9 cellular contexts compared by ENCODE assay signal in genomic region chr12:96211989-96212388, GRCh38. TPM values are rescaled to one million over a fixed set of nuclear protein-coding genes. Genes with fewer than 3 reads are reported as not detected.
DNase-seq lines count a peak whose midpoint lies in the region; ATAC-seq and TF ChIP-seq lines count a peak whose summit lies in the region.
"Had no signal": no experiment of that assay in that cellular context is flagged by ENCODE, and none has a peak within 500 bp of the region (broad histone marks: within the 10 kb centered on the region; RNA-seq: fewer than 3 reads in every experiment).

No MANE protein-coding gene starts in this region.

- H3K9me3 ChIP-seq in esophagus squamous epithelium, result no peaks in the 10 kb centered on the region

- H3K27ac Mint-ChIP-seq in activated T-cell treated with anti-CD3 and anti-CD28 coated beads, Interleukin-2, amount 50 U/mL, for 24 hours, result peak overlapping the region; percentile 88
- peak overlapping the region; percentile 53 for H3K27ac Mint-ChIP-seq in T-helper 2 cell treated with Interferon-gamma antibody and Interleukin-4, amounts not matched to agents 5 μg/mL and 100 μg/mL, for 36 hours
- H3K27ac Mint-ChIP-seq in stimulated activated effector memory CD8-positive, alpha-beta T cell treated with anti-CD3 and anti-CD28 coated beads, Interleukin-12 subunit alpha, Interleukin-12 subunit beta, amount 100 ng/mL, for 72 hours, result peak overlapping the region; percentile 84

- WGBS in esophagus squamous epithelium, 2 donors, result 36 to 64% methylated on average over 3 of the region's 3 CpGs

- intact Hi-C loops in esophagus squamous epithelium (cut with DNase I), result loop anchor here (5.0 kb wide), 1 partner anchor 150 kb away; no protein-coding TSS in a partner anchor

- peaks cover 0 to 20% (median 0%) of the 10 kb centered on the region in 3 donors for H3K36me3 ChIP-seq in esophagus squamous epithelium

- no peak for ATAC-seq in stimulated activated effector memory CD8-positive, alpha-beta T cell treated with anti-CD3 and anti-CD28 coated beads, Interleukin-12 subunit alpha, Interleukin-12 subunit beta, amount 100 ng/mL, for 72 hours
- ATAC-seq in GM21390 (IDR thresholded peaks at IDR 0.05; ENCODE audit: unreplicated experiment), result no peak
- no peak for ATAC-seq in GM21825 (IDR thresholded peaks at IDR 0.05; ENCODE audit: unreplicated experiment)

- peaks cover 43% of the 10 kb centered on the region for H3K36me3 Mint-ChIP-seq in activated T-cell treated with anti-CD3 and anti-CD28 coated beads, Interleukin-2, amount 50 U/mL, for 24 hours (ENCODE audit: low read depth)
- H3K36me3 Mint-ChIP-seq in T-helper 2 cell treated with Interferon-gamma antibody and Interleukin-4, amounts not matched to agents 5 μg/mL and 100 μg/mL, for 36 hours (ENCODE audit: low read depth), result peaks cover 16% of the 10 kb centered on the region
- H3K36me3 Mint-ChIP-seq in stimulated activated effector memory CD8-positive, alpha-beta T cell treated with anti-CD3 and anti-CD28 coated beads, Interleukin-12 subunit alpha, Interleukin-12 subunit beta, amount 100 ng/mL, for 72 hours, result peaks cover 56% of the 10 kb centered on the region

- peak overlapping the region; percentile 58 for H3K4me3 Mint-ChIP-seq in activated T-cell treated with anti-CD3 and anti-CD28 coated beads, Interleukin-2, amount 50 U/mL, for 24 hours
- peak overlapping the region; percentile 78 for H3K4me3 Mint-ChIP-seq in T-helper 2 cell treated with Interferon-gamma antibody and Interleukin-4, amounts not matched to agents 5 μg/mL and 100 μg/mL, for 36 hours
- peak overlapping the region; percentile 36 for H3K4me3 Mint-ChIP-seq in stimulated activated effector memory CD8-positive, alpha-beta T cell treated with anti-CD3 and anti-CD28 coated beads, Interleukin-12 subunit alpha, Interleukin-12 subunit beta, amount 100 ng/mL, for 72 hours

- no peak for TF ChIP-seq CTCF in esophagus squamous epithelium (IDR thresholded peaks at IDR 0.05)

- H3K27me3 Mint-ChIP-seq in activated T-cell treated with anti-CD3 and anti-CD28 coated beads, Interleukin-2, amount 50 U/mL, for 24 hours, result no peaks in the 10 kb centered on the region
- H3K27me3 Mint-ChIP-seq in T-helper 2 cell treated with Interferon-gamma antibody and Interleukin-4, amounts not matched to agents 5 μg/mL and 100 μg/mL, for 36 hours (ENCODE audit: low read depth), result no peaks in the 10 kb centered on the region

- peak overlapping the region in 1 of 4 donors; percentile 13 for H3K4me3 ChIP-seq in esophagus squamous epithelium

- no peak for DNase-seq in activated T-cell treated with anti-CD3 and anti-CD28 coated beads, Interleukin-2, amount 50 U/mL, for 24 hours
- no peak for DNase-seq in activated T-cell treated with anti-CD3 and anti-CD28 coated beads, Interleukin-2, amount 50 U/mL, for 1 hour
- peak; percentile 24 for DNase-seq in T-helper 2 cell treated with Interferon-gamma antibody and Interleukin-4, amounts not matched to agents 5 μg/mL and 100 μg/mL, for 36 hours (ENCODE audit: low spot score)
- no peak for DNase-seq in esophagus squamous epithelium (lab: John Stamatoyannopoulos, UW)
- DNase-seq in stimulated activated effector memory CD8-positive, alpha-beta T cell treated with anti-CD3 and anti-CD28 coated beads, Interleukin-12 subunit alpha, Interleukin-12 subunit beta, amount 100 ng/mL, for 72 hours (ENCODE audit: low spot score in 2 of 2), result no peak
- no peak for DNase-seq in DMS53 treated with DMSO at 0.1 percent for 48 hours (lab: John Stamatoyannopoulos, UW; ENCODE audit: unreplicated experiment)
- DNase-seq: NCI-H2029 treated with DMSO at 0.1 percent for 48 hours had no signal

- no peaks in the 10 kb centered on the region for H3K27me3 ChIP-seq in esophagus squamous epithelium

- no peak for TF ChIP-seq POLR2A in esophagus squamous epithelium (IDR thresholded peaks at IDR 0.05)

- H3K4me1 Mint-ChIP-seq in activated T-cell treated with anti-CD3 and anti-CD28 coated beads, Interleukin-2, amount 50 U/mL, for 24 hours (ENCODE audit: low read depth), result peaks cover 88% of the 10 kb centered on the region
- peaks cover 71% of the 10 kb centered on the region for H3K4me1 Mint-ChIP-seq in T-helper 2 cell treated with Interferon-gamma antibody and Interleukin-4, amounts not matched to agents 5 μg/mL and 100 μg/mL, for 36 hours (ENCODE audit: low read depth)
- H3K4me1 Mint-ChIP-seq in stimulated activated effector memory CD8-positive, alpha-beta T cell treated with anti-CD3 and anti-CD28 coated beads, Interleukin-12 subunit alpha, Interleukin-12 subunit beta, amount 100 ng/mL, for 72 hours, result peaks cover 85% of the 10 kb centered on the region

- peak overlapping the region in 3 of 4 donors; percentile 30 to 73 (median 62) for H3K27ac ChIP-seq in esophagus squamous epithelium

- no peaks in the 10 kb centered on the region for H3K9me3 Mint-ChIP-seq in activated T-cell treated with anti-CD3 and anti-CD28 coated beads, Interleukin-2, amount 50 U/mL, for 24 hours
- H3K9me3 Mint-ChIP-seq in T-helper 2 cell treated with Interferon-gamma antibody and Interleukin-4, amounts not matched to agents 5 μg/mL and 100 μg/mL, for 36 hours, result no peaks in the 10 kb centered on the region
- H3K9me3 Mint-ChIP-seq in stimulated activated effector memory CD8-positive, alpha-beta T cell treated with anti-CD3 and anti-CD28 coated beads, Interleukin-12 subunit alpha, Interleukin-12 subunit beta, amount 100 ng/mL, for 72 hours, result no peaks in the 10 kb centered on the region

- H3K4me1 ChIP-seq in esophagus squamous epithelium, result peaks cover 28 to 100% (median 79%) of the 10 kb centered on the region in 3 donors

RNA-seq across cellular contexts. Expression of gene ELK3, which starts 17.8 kb away (rescaled TPM):
- total RNA-seq in esophagus squamous epithelium, result 10 to 100 TPM; 24.8 to 44.0 (median 34.8) TPM
